Comparison of ENCODE assay signal across 10 cellular contexts in genomic region chr5:36722913-36723312, GRCh38.
A peak's percentile ranks its signal among the peaks of the same experiment; 100 is the strongest.
DNase-seq lines count a peak whose midpoint lies in the region; ATAC-seq and TF ChIP-seq lines count a peak whose summit lies in the region.
"Had no signal": no experiment of that assay in that cellular context is flagged by ENCODE, and none has a peak within 500 bp of the region (broad histone marks: within the 10 kb centered on the region; RNA-seq: fewer than 3 reads in every experiment).

No MANE protein-coding gene starts in this region.

- intact Hi-C loops in activated naive CD4-positive, alpha-beta T cell treated with anti-CD3 and anti-CD28 coated beads for 36 hours (cut with micrococcal nuclease): no loop called here

- no peak overlapping the region for H3K27ac Mint-ChIP-seq in activated naive CD4-positive, alpha-beta T cell treated with anti-CD3 and anti-CD28 coated beads for 36 hours
- H3K27ac Mint-ChIP-seq in activated naive CD8-positive, alpha-beta T cell: peak overlapping the region; percentile 55
- peak overlapping the region; percentile 79 for H3K27ac Mint-ChIP-seq in stimulated activated naive CD8-positive, alpha-beta T cell treated with anti-CD3 and anti-CD28 coated beads, Interleukin-15, Interleukin-2, amounts not matched to agents 100 ng/mL and 50 ng/mL, for 24 hours
- no peak overlapping the region for H3K27ac Mint-ChIP-seq in glutamatergic neuron (ENCODE audit: unreplicated experiment)

- H3K4me3 Mint-ChIP-seq in activated naive CD4-positive, alpha-beta T cell treated with anti-CD3 and anti-CD28 coated beads for 36 hours: no peak overlapping the region
- peak overlapping the region; percentile 64 for H3K4me3 Mint-ChIP-seq in activated naive CD8-positive, alpha-beta T cell
- peak overlapping the region; percentile 35 for H3K4me3 Mint-ChIP-seq in stimulated activated naive CD8-positive, alpha-beta T cell treated with anti-CD3 and anti-CD28 coated beads, Interleukin-15, Interleukin-2, amounts not matched to agents 100 ng/mL and 50 ng/mL, for 24 hours
- H3K4me3 Mint-ChIP-seq in glutamatergic neuron (ENCODE audit: unreplicated experiment): no peak overlapping the region

- H3K4me1 Mint-ChIP-seq in activated naive CD4-positive, alpha-beta T cell treated with anti-CD3 and anti-CD28 coated beads for 36 hours (ENCODE audit: low read depth): peaks cover 26% of the 10 kb centered on the region
- peaks cover 18% of the 10 kb centered on the region for H3K4me1 Mint-ChIP-seq in activated naive CD8-positive, alpha-beta T cell (ENCODE audit: low read depth)
- peaks cover 53% of the 10 kb centered on the region for H3K4me1 Mint-ChIP-seq in stimulated activated naive CD8-positive, alpha-beta T cell treated with anti-CD3 and anti-CD28 coated beads, Interleukin-15, Interleukin-2, amounts not matched to agents 100 ng/mL and 50 ng/mL, for 24 hours (ENCODE audit: low read depth)
- H3K4me1 Mint-ChIP-seq in glutamatergic neuron (ENCODE audit: low read depth, unreplicated experiment): peaks cover 4% of the 10 kb centered on the region

- H3K36me3 Mint-ChIP-seq in activated naive CD4-positive, alpha-beta T cell treated with anti-CD3 and anti-CD28 coated beads for 36 hours (ENCODE audit: low read depth): no peaks in the 10 kb centered on the region
- peaks cover 2% of the 10 kb centered on the region for H3K36me3 Mint-ChIP-seq in activated naive CD8-positive, alpha-beta T cell
- no peaks in the 10 kb centered on the region for H3K36me3 Mint-ChIP-seq in stimulated activated naive CD8-positive, alpha-beta T cell treated with anti-CD3 and anti-CD28 coated beads, Interleukin-15, Interleukin-2, amounts not matched to agents 100 ng/mL and 50 ng/mL, for 24 hours (ENCODE audit: low read depth)
- no peaks in the 10 kb centered on the region for H3K36me3 Mint-ChIP-seq in glutamatergic neuron (ENCODE audit: unreplicated experiment)

- no peaks in the 10 kb centered on the region for H3K9me3 Mint-ChIP-seq in activated naive CD4-positive, alpha-beta T cell treated with anti-CD3 and anti-CD28 coated beads for 36 hours
- no peaks in the 10 kb centered on the region for H3K9me3 Mint-ChIP-seq in activated naive CD8-positive, alpha-beta T cell (ENCODE audit: low read depth)
- no peaks in the 10 kb centered on the region for H3K9me3 Mint-ChIP-seq in stimulated activated naive CD8-positive, alpha-beta T cell treated with anti-CD3 and anti-CD28 coated beads, Interleukin-15, Interleukin-2, amounts not matched to agents 100 ng/mL and 50 ng/mL, for 24 hours
- H3K9me3 Mint-ChIP-seq in glutamatergic neuron (ENCODE audit: unreplicated experiment): no peaks in the 10 kb centered on the region

- H3K27me3 Mint-ChIP-seq in activated naive CD4-positive, alpha-beta T cell treated with anti-CD3 and anti-CD28 coated beads for 36 hours (ENCODE audit: low read depth): no peaks in the 10 kb centered on the region
- peaks cover 1% of the 10 kb centered on the region for H3K27me3 Mint-ChIP-seq in activated naive CD8-positive, alpha-beta T cell
- no peaks in the 10 kb centered on the region for H3K27me3 Mint-ChIP-seq in stimulated activated naive CD8-positive, alpha-beta T cell treated with anti-CD3 and anti-CD28 coated beads, Interleukin-15, Interleukin-2, amounts not matched to agents 100 ng/mL and 50 ng/mL, for 24 hours
- H3K27me3 Mint-ChIP-seq in glutamatergic neuron (ENCODE audit: unreplicated experiment): no peaks in the 10 kb centered on the region

- no peak for TF ChIP-seq CTCF in glutamatergic neuron (IDR thresholded peaks at IDR 0.05; ENCODE audit: partially characterized antibody, unreplicated experiment)

- peak; percentile 41 for DNase-seq in activated naive CD4-positive, alpha-beta T cell treated with anti-CD3 and anti-CD28 coated beads for 36 hours
- DNase-seq in activated naive CD4-positive, alpha-beta T cell treated with anti-CD3 and anti-CD28 coated beads, Interleukin-2, amount 50 U/mL, for 16 hours: no peak
- DNase-seq in SW480 (ENCODE audit: low spot score) (no peak), glutamatergic neuron (no peak), NCI-H2107 treated with DMSO at 0.1 percent for 48 hours (lab: John Stamatoyannopoulos, UW; ENCODE audit: unreplicated experiment) (no peak)
- DNase-seq: activated CD8-positive, alpha-beta memory T cell treated with anti-CD3 and anti-CD28 coated beads, Interleukin-2, amount 50 U/mL, for 4 hours; NCI-H1436 treated with DMSO at 0.1 percent for 48 hours had no signal

- peak; percentile 19 for ATAC-seq in HG03135 (IDR thresholded peaks at IDR 0.05; ENCODE audit: unreplicated experiment)

- CTCF ChIA-PET in activated naive CD4-positive, alpha-beta T cell treated with anti-CD3 and anti-CD28 coated beads for 36 hours (lab: Charles Lee): interaction anchor here (0.5 to 2.0 kb wide), 6 partner anchors 8 to 301 kb away, joined by 3 to 6 read pairs (median 4); no protein-coding TSS in a partner anchor

Comparison
In these comparisons a context has a peak if more than half of its experiments do, and no peak if none do; other contexts are left out.
1. H3K27ac Mint-ChIP-seq: peak in activated naive CD8-positive, alpha-beta T cell (single experiment) and stimulated activated naive CD8-positive, alpha-beta T cell treated with anti-CD3 and anti-CD28 coated beads, Interleukin-15, Interleukin-2, amounts not matched to agents 100 ng/mL and 50 ng/mL, for 24 hours (single experiment); none in activated naive CD4-positive, alpha-beta T cell treated with anti-CD3 and anti-CD28 coated beads for 36 hours (single experiment) and glutamatergic neuron (single experiment).
2. H3K4me3 Mint-ChIP-seq: peak in activated naive CD8-positive, alpha-beta T cell (single experiment) and stimulated activated naive CD8-positive, alpha-beta T cell treated with anti-CD3 and anti-CD28 coated beads, Interleukin-15, Interleukin-2, amounts not matched to agents 100 ng/mL and 50 ng/mL, for 24 hours (single experiment); none in activated naive CD4-positive, alpha-beta T cell treated with anti-CD3 and anti-CD28 coated beads for 36 hours (single experiment) and glutamatergic neuron (single experiment).